Comparison of ENCODE assay signal across 1 cellular context in the genomic region with DNA sequence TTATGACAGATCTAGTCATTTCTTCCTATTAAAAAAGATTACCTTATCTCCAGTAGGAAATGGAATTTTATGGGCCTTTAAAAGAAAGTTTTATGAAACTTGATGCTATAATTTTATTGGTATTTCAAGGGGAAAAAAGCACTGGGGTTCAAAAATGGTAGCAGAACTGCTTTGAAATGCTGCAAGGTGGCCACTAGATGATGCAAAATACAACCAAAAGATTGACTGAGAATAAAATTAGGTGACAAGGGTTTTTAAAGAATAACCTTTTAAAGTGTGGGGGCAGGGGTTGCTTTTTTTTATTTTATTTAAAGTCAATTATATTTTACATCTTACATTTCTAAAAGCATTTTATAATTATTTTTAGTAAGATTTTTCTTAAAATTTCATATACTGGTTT.
TF ChIP-seq lines count a peak whose summit lies in the region.

No MANE protein-coding gene starts in this region.

TF ChIP-seq in SK-N-SH treated with all-trans-retinoic acid at 6 μM for 48 hours, 23 proteins besides CTCF, POLR2A, EP300 and RAD21 (continued from another document):
- TF ChIP-seq, protein P1, sequence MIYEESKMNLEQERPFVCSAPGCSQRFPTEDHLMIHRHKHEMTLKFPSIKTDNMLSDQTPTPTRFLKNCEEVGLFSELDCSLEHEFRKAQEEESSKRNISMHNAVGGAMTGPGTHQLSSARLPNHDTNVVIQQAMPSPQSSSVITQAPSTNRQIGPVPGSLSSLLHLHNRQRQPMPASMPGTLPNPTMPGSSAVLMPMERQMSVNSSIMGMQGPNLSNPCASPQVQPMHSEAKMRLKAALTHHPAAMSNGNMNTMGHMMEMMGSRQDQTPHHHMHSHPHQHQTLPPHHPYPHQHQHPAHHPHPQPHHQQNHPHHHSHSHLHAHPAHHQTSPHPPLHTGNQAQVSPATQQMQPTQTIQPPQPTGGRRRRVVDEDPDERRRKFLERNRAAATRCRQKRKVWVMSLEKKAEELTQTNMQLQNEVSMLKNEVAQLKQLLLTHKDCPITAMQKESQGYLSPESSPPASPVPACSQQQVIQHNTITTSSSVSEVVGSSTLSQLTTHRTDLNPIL (CRISPR knock-in tag; IDR thresholded peaks at IDR 0.05; ENCODE audit: low read depth) = no peak
- no peak for TF ChIP-seq TOX (CRISPR knock-in tag; IDR thresholded peaks at IDR 0.05; ENCODE audit: borderline replicate concordance)
- no peak for TF ChIP-seq ZNF8 (CRISPR knock-in tag; IDR thresholded peaks at IDR 0.05)
- TF ChIP-seq ZNF70 (CRISPR knock-in tag; IDR thresholded peaks at IDR 0.05) = no peak
- TF ChIP-seq ESRRG (CRISPR knock-in tag; IDR thresholded peaks at IDR 0.05) = no peak
- TF ChIP-seq ARNTL (CRISPR knock-in tag; IDR thresholded peaks at IDR 0.05; ENCODE audit: borderline replicate concordance, low read depth) = no peak
- TF ChIP-seq ISL1 (CRISPR knock-in tag; IDR thresholded peaks at IDR 0.05) = no peak
- no peak for TF ChIP-seq SNAI2 (CRISPR knock-in tag; IDR thresholded peaks at IDR 0.05)
- TF ChIP-seq ZFP30 (CRISPR knock-in tag; IDR thresholded peaks at IDR 0.05) = no peak
- no peak for TF ChIP-seq ZNF565 (CRISPR knock-in tag; conservative IDR thresholded peaks at IDR 0.05; ENCODE audit: low read depth)
- TF ChIP-seq TCF4 (CRISPR knock-in tag; IDR thresholded peaks at IDR 0.05; ENCODE audit: borderline replicate concordance) = no peak
- TF ChIP-seq PPARA (CRISPR knock-in tag; IDR thresholded peaks at IDR 0.05; ENCODE audit: borderline replicate concordance) = no peak
